12 cellular contexts compared by ENCODE assay signal in genomic region chr4:82599336-82599735, GRCh38. TPM values are rescaled to one million over a fixed set of nuclear protein-coding genes. Genes with fewer than 3 reads are reported as not detected.
DNase-seq lines count a peak whose midpoint lies in the region; ATAC-seq and TF ChIP-seq lines count a peak whose summit lies in the region.
"Had no signal": no experiment of that assay in that cellular context is flagged by ENCODE, and none has a peak within 500 bp of the region (broad histone marks: within the 10 kb centered on the region; RNA-seq: fewer than 3 reads in every experiment).

No MANE protein-coding gene starts in this region.

- DNase-seq in Caco-2: peak; percentile 55 to 57
- DNase-seq in HEK293T (ENCODE audit: extremely low spot score): peak; percentile 26
- peak; percentile 9 for DNase-seq in NCI-H345 (lab: John Stamatoyannopoulos, UW)
- peak; percentile 10 for DNase-seq in dermis blood vessel endothelial cell
- DNase-seq in Kasumi-1 (lab: John Stamatoyannopoulos, UW): no peak
- DNase-seq in effector memory CD8-positive, alpha-beta T cell: no peak
- DNase-seq in cortex of kidney (lab: John Stamatoyannopoulos, UW): no peak
- DNase-seq in heart right ventricle: no peak
- DNase-seq: activated T-cell treated with anti-CD3 and anti-CD28 coated beads, Interleukin-2, amount 50 U/mL, for 1 hour; effector memory CD4-positive, alpha-beta T cell; head of caudate nucleus; Right ventricle myocardium superior had no signal

- ATAC-seq in effector memory CD8-positive, alpha-beta T cell (replicated peaks): no peak
- no peak for ATAC-seq in heart right ventricle

- H3K9me3 ChIP-seq in Caco-2 (no peaks in the 10 kb centered on the region), heart right ventricle (no peaks in the 10 kb centered on the region)

- H3K27ac Mint-ChIP-seq in Caco-2 (ENCODE audit: unreplicated experiment): no peak overlapping the region
- no peak overlapping the region for H3K27ac Mint-ChIP-seq in effector memory CD8-positive, alpha-beta T cell

- 72 to 76% methylated on average over 4 of the region's 4 CpGs for whole genome bisulfite sequencing in heart right ventricle, 2 donors

- H3K36me3 ChIP-seq in Caco-2 (ENCODE audit: control insufficient read depth, insufficient read depth, low read length): no peaks in the 10 kb centered on the region
- H3K36me3 ChIP-seq in heart right ventricle: no peaks in the 10 kb centered on the region

- H3K4me1 ChIP-seq in Caco-2 (no peaks in the 10 kb centered on the region), heart right ventricle (no peaks in the 10 kb centered on the region)

- H3K4me1 Mint-ChIP-seq in Caco-2 (ENCODE audit: low read depth, unreplicated experiment): no peaks in the 10 kb centered on the region
- H3K4me1 Mint-ChIP-seq in effector memory CD8-positive, alpha-beta T cell (ENCODE audit: low read depth in 2 of 2): no peaks in the 10 kb centered on the region

- TF ChIP-seq CTCF in Caco-2 (IDR thresholded peaks at IDR 0.05; ENCODE audit: insufficient read depth in 1 of 2, low read depth in 1 of 2, low read length in 1 of 2, severe bottlenecking in 1 of 2, unreplicated experiment in 1 of 2): peak in 1 of 2 experiments; percentile 30
- no peak for TF ChIP-seq CTCF in heart right ventricle (IDR thresholded peaks at IDR 0.05)

- H3K27me3 Mint-ChIP-seq in Caco-2 (ENCODE audit: insufficient read depth, unreplicated experiment): no peaks in the 10 kb centered on the region
- H3K27me3 Mint-ChIP-seq in effector memory CD8-positive, alpha-beta T cell: peaks cover 5 to 45% of the 10 kb centered on the region in 2 donors

- CTCF ChIA-PET in Caco-2 (lab: Charles Lee) (no interaction called here), HEK293T (lab: Yijun Ruan, JAX) (no interaction called here)

- no peak overlapping the region for H3K4me3 Mint-ChIP-seq in Caco-2 (ENCODE audit: unreplicated experiment)
- no peak overlapping the region for H3K4me3 Mint-ChIP-seq in effector memory CD8-positive, alpha-beta T cell

- H3K27me3 ChIP-seq in Caco-2 (replicated peaks; ENCODE audit: control insufficient read depth, insufficient read depth, low read length) (no peaks in the 10 kb centered on the region), heart right ventricle (no peaks in the 10 kb centered on the region)

- H3K4me3 ChIP-seq in Caco-2 (ENCODE audit: low read depth, low read length): no peak overlapping the region
- H3K4me3 ChIP-seq in heart right ventricle: no peak overlapping the region

- no peaks in the 10 kb centered on the region for H3K9me3 Mint-ChIP-seq in Caco-2 (ENCODE audit: unreplicated experiment)
- no peaks in the 10 kb centered on the region for H3K9me3 Mint-ChIP-seq in effector memory CD8-positive, alpha-beta T cell

- H3K36me3 Mint-ChIP-seq in Caco-2 (ENCODE audit: insufficient read depth, unreplicated experiment): no peaks in the 10 kb centered on the region
- no peaks in the 10 kb centered on the region for H3K36me3 Mint-ChIP-seq in effector memory CD8-positive, alpha-beta T cell (ENCODE audit: insufficient read depth)

- intact Hi-C loops in Caco-2 (cut with micrococcal nuclease; ENCODE audit: unreplicated experiment): loop anchor here (1.0 to 2.0 kb wide), 2 partner anchors 71 to 137 kb away; no protein-coding TSS in a partner anchor
- intact Hi-C loops in heart right ventricle (cut with DNase I): no loop called here

- POLR2A ChIA-PET in Caco-2 (lab: Charles Lee) (no interaction called here), HEK293T (lab: Yijun Ruan, JAX) (no interaction called here)

- H3K27ac ChIP-seq in heart right ventricle: no peak overlapping the region

- no TSS peak for BruUV-seq in Caco-2 (replicated peaks; lab: Mats Ljungman, UMichigan)

TF ChIP-seq in HEK293T, 16 proteins besides CTCF, POLR2A, EP300 and RAD21:
- TF ChIP-seq NFRKB (IDR thresholded peaks at IDR 0.05): no peak
- TF ChIP-seq BHLHE40 (IDR thresholded peaks at IDR 0.05; ENCODE audit: borderline replicate concordance): no peak
- TF ChIP-seq FOXK2 (IDR thresholded peaks at IDR 0.05): no peak
- TF ChIP-seq HDGF (IDR thresholded peaks at IDR 0.05; ENCODE audit: borderline replicate concordance): no peak
- no peak for TF ChIP-seq L3MBTL2 (conservative IDR thresholded peaks at IDR 0.05)
- TF ChIP-seq PKNOX1 (IDR thresholded peaks at IDR 0.05): no peak
- TF ChIP-seq FOXM1 (IDR thresholded peaks at IDR 0.05; ENCODE audit: borderline replicate concordance): no peak
- no peak for TF ChIP-seq SUZ12 (IDR thresholded peaks at IDR 0.05)
- no peak for TF ChIP-seq ELF4 (IDR thresholded peaks at IDR 0.05)

RNA-seq across cellular contexts. Expression of gene TMEM150C, which starts 37.5 kb away (rescaled TPM):
- total RNA-seq in Caco-2 (2022) (5.0 and 5.7 TPM in 2 replicates), dermis blood vessel endothelial cell (6.0 and 19.1 TPM in 2 replicates), heart right ventricle (10 to 100 TPM in 8 of 10 donors, 1 to 10 TPM in 2; 8.5 to 22.7 (median 12.6) TPM)
- polyA plus RNA-seq in heart right ventricle: 10 to 100 TPM in 1 of 2 donors, 1 to 10 TPM in 1; 6.5 to 19.0 TPM

Comparison
In these comparisons a context has a peak if more than half of its experiments do, and no peak if none do; other contexts are left out.
1. DNase-seq: peak in Caco-2 (2 of 2), HEK293T (single experiment), NCI-H345 (single experiment) and dermis blood vessel endothelial cell (single experiment); none in Kasumi-1 (0 of 2), effector memory CD8-positive, alpha-beta T cell (0 of 3), cortex of kidney (single experiment) and heart right ventricle (0 of 2).